15 cellular contexts compared by ENCODE assay signal in genomic region chr2:230783101-230783500, GRCh38.
"Had no signal": no experiment of that assay in that cellular context is flagged by ENCODE, and none has a peak within 500 bp of the region (broad histone marks: within the 10 kb centered on the region; RNA-seq: fewer than 3 reads in every experiment).

No MANE protein-coding gene starts in this region.

- H3K4me3 Mint-ChIP-seq: activated CD4-positive, alpha-beta T cell treated with anti-CD3 and anti-CD28 coated beads, Interleukin-2, amount 10 ng/mL, durations not matched to agents 24 days and 14 days; activated CD8-positive, alpha-beta memory T cell treated with anti-CD3 and anti-CD28 coated beads, Interleukin-2, amount 10 ng/mL, durations not matched to agents 7 days and 5 days; memory B cell had no signal

- H3K36me3 ChIP-seq: prostate gland, right lobe of liver had no signal

- H3K27me3 Mint-ChIP-seq: activated CD4-positive, alpha-beta T cell treated with anti-CD3 and anti-CD28 coated beads, Interleukin-2, amount 10 ng/mL, durations not matched to agents 24 days and 14 days; activated CD8-positive, alpha-beta memory T cell treated with anti-CD3 and anti-CD28 coated beads, Interleukin-2, amount 10 ng/mL, durations not matched to agents 7 days and 5 days; memory B cell; natural killer cell treated with Interleukin-12 subunit alpha and Interleukin-12 subunit beta and Interleukin-15 and Interleukin-18, amount 100 ng/mL, for 72 hours had no signal

- H3K27me3 ChIP-seq: right lobe of liver, spleen had no signal

- H3K27ac ChIP-seq: coronary artery, prostate gland, right lobe of liver, SK-N-MC, thoracic aorta had no signal

- H3K4me1 ChIP-seq: prostate gland, right lobe of liver had no signal

- H3K4me3 ChIP-seq: coronary artery, prostate gland, right lobe of liver, SK-N-MC, spleen, thoracic aorta had no signal

- DNase-seq: activated CD4-positive, alpha-beta T cell treated with anti-CD3 and anti-CD28 coated beads, Interleukin-2, amount 10 ng/mL, durations not matched to agents 24 days and 14 days; activated CD8-positive, alpha-beta memory T cell treated with anti-CD3 and anti-CD28 coated beads, Interleukin-2, amount 10 ng/mL, durations not matched to agents 7 days and 5 days; activated naive CD4-positive, alpha-beta T cell treated with Interleukin-2 at 50 U/mL for 16 hours; effector CD8-positive, alpha-beta T cell; occipital lobe; right lobe of liver; spleen; stimulated activated CD4-positive, alpha-beta T cell treated with anti-CD3 and anti-CD28 coated beads, Interleukin-2, amount 100 ng/mL, for 24 hours; stimulated activated naive CD4-positive, alpha-beta T cell treated with Interleukin-2 at 50 U/mL for 16 hours had no signal

- H3K9me3 ChIP-seq: prostate gland, right lobe of liver had no signal
